Comparison of ENCODE assay signal across 8 cellular contexts in genomic region chr10:11986593-11987216, GRCh38. TPM values are rescaled to one million over a fixed set of nuclear protein-coding genes. Genes with fewer than 3 reads are reported as not detected.
DNase-seq lines count a peak whose midpoint lies in the region; ATAC-seq and TF ChIP-seq lines count a peak whose summit lies in the region.

No MANE protein-coding gene starts in this region.

- peak; percentile 81 for TF ChIP-seq CTCF in AG09309 (IDR thresholded peaks at IDR 0.05; ENCODE audit: control insufficient read depth, insufficient read depth, low read depth, low read length, missing control alignments)

- DNase-seq in AG09309 (ENCODE audit: low read depth): peak; percentile 59
- peak; percentile 28 for DNase-seq in GM19240 (ENCODE audit: insufficient read length, low spot score)
- peak; percentile 31 for DNase-seq in NCI-H345 treated with DMSO at 0.1 percent for 48 hours (lab: John Stamatoyannopoulos, UW; ENCODE audit: unreplicated experiment)
- peak; percentile 57 for DNase-seq in activated CD4-positive, alpha-beta T cell treated with anti-CD3 and anti-CD28 coated beads for 1 hour
- peak; percentile 65 for DNase-seq in cerebellum (ENCODE audit: low spot score)
- DNase-seq in kidney tubule cell (ENCODE audit: low spot score): peak; percentile 81
- DNase-seq in stimulated activated CD4-positive, alpha-beta T cell treated with anti-CD3 and anti-CD28 coated beads, Interleukin-2, amount 100 ng/mL, for 4 hours (ENCODE audit: low read depth): peak; percentile 55

- no peak for ATAC-seq in GM19035 (IDR thresholded peaks at IDR 0.05; ENCODE audit: unreplicated experiment)

- no peak overlapping the region for H3K4me3 ChIP-seq in AG09309 (ENCODE audit: control insufficient read depth, low read depth, low read length)

RNA-seq across cellular contexts. Expression of gene UPF2, which starts 55.9 kb away (rescaled TPM):
- total RNA-seq in cerebellum: 19.1 TPM

Comparison
In these comparisons a context has a peak if more than half of its experiments do, and no peak if none do; other contexts are left out.
1. DNase-seq: peak in every context shown above with its lines; median percentile 81 in kidney tubule cell; 65 in cerebellum; 59 in AG09309; 57 in activated CD4-positive, alpha-beta T cell treated with anti-CD3 and anti-CD28 coated beads for 1 hour; 55 in stimulated activated CD4-positive, alpha-beta T cell treated with anti-CD3 and anti-CD28 coated beads, Interleukin-2, amount 100 ng/mL, for 4 hours; 31 in NCI-H345 treated with DMSO at 0.1 percent for 48 hours; 28 in GM19240.